ENCODE assay signal across 1 cellular context in genomic region chr16:9090101-9090959, GRCh38.
A peak's percentile ranks its signal among the peaks of the same experiment; 100 is the strongest.
TF ChIP-seq lines count a peak whose summit lies in the region.

No MANE protein-coding gene starts in this region.

TF ChIP-seq in WTC11, 78 proteins besides CTCF, POLR2A, EP300 and RAD21 (continued from another document):
- peak; percentile 46; the same call in 1 of the 2 replicates for TF ChIP-seq ZBTB43 (CRISPR knock-in tag; IDR thresholded peaks at IDR 0.05)
- no peak for TF ChIP-seq PRRX2 (CRISPR knock-in tag; IDR thresholded peaks at IDR 0.05)
- TF ChIP-seq FOXP4 (CRISPR knock-in tag; IDR thresholded peaks at IDR 0.05): peak; percentile 60; the same call in 1 of the 2 replicates
- TF ChIP-seq FOXP1 (CRISPR knock-in tag; IDR thresholded peaks at IDR 0.05; ENCODE audit: borderline replicate concordance): peak; percentile 65; the same call in 1 of the 2 replicates
- no peak for TF ChIP-seq USF1 (CRISPR knock-in tag; IDR thresholded peaks at IDR 0.05)
- peak; percentile 74; the same call in 1 of the 2 replicates for TF ChIP-seq RELA (CRISPR knock-in tag; IDR thresholded peaks at IDR 0.05; ENCODE audit: borderline replicate concordance)
- TF ChIP-seq NFE2L1 (CRISPR knock-in tag; IDR thresholded peaks at IDR 0.05): no peak
- TF ChIP-seq ESRRA (CRISPR knock-in tag; IDR thresholded peaks at IDR 0.05; ENCODE audit: borderline replicate concordance): 0 out of 2 replicates have a peak, but pooled peaks have one; percentile 71
- no peak for TF ChIP-seq MXD4 (CRISPR knock-in tag; IDR thresholded peaks at IDR 0.05; ENCODE audit: borderline replicate concordance)
- TF ChIP-seq MAX (CRISPR knock-in tag; IDR thresholded peaks at IDR 0.05): peak; percentile 51; the same call in 1 of the 2 replicates
- TF ChIP-seq MLX (CRISPR knock-in tag; IDR thresholded peaks at IDR 0.05): 0 out of 2 replicates have a peak, but pooled peaks have one; percentile 37
- no peak for TF ChIP-seq STAT6 (CRISPR knock-in tag; conservative IDR thresholded peaks at IDR 0.05; ENCODE audit: low read depth)
- peak; percentile 59; the same call in 1 of the 2 replicates for TF ChIP-seq NFATC4 (CRISPR knock-in tag; IDR thresholded peaks at IDR 0.05)
- no peak for TF ChIP-seq ZNF281 (CRISPR knock-in tag; IDR thresholded peaks at IDR 0.05)
- TF ChIP-seq TP53 (CRISPR knock-in tag; IDR thresholded peaks at IDR 0.05): 0 out of 2 replicates have a peak, but pooled peaks have one; percentile 26
